In the genomic region with DNA sequence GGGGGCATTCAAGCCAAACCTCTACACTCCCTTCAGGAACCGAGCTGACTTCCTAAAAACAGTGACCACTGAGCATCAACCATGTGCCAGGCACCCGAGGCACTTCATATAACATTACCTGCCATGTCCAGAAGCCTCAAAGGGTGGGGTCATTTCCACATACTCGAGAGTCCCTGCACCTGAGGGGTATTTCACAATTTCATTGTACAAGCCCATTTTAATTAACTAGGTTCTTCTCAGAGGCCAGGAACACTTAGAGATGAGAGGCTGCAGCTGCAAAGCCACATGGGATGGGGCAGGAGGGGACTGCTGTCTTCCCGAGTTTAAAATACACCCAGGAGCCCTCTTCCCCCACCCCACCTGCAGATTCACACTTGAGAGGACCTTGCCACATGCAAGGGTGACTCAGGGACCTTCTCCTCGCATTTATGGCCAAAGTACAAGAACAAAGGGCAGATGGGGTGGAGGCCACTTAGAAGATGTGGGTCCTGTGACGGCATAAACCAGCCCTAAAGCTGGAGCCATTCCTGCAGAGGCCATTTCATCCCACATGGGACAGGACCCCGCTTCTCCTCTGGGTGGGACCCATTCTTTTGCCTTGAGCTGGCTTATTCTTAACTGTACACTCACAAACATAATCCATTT, we compare ENCODE assay signal across 22 cellular contexts. TPM values are rescaled to one million over a fixed set of nuclear protein-coding genes. Genes with fewer than 3 reads are reported as not detected.
DNase-seq lines count a peak whose midpoint lies in the region; ATAC-seq and TF ChIP-seq lines count a peak whose summit lies in the region.
"Had no signal": no experiment of that assay in that cellular context is flagged by ENCODE, and none has a peak within 500 bp of the region (broad histone marks: within the 10 kb centered on the region; RNA-seq: fewer than 3 reads in every experiment).

No MANE protein-coding gene starts in this region.

- POLR2A ChIA-PET in PC-9 (lab: Charles Lee; ENCODE audit: unreplicated experiment) (no interaction called here), PC-3 (lab: Charles Lee; ENCODE audit: unreplicated experiment) (no interaction called here)

- H3K9me2 ChIP-seq in PC-9 (ENCODE audit: insufficient read depth) (no peaks in the 10 kb centered on the region), PC-3 (replicated peaks; ENCODE audit: low read length) (no peaks in the 10 kb centered on the region)

- H3K9ac ChIP-seq in smooth muscle cell (ENCODE audit: low read depth) (no peak overlapping the region), PC-3 (ENCODE audit: low read length) (no peak overlapping the region)

- no peaks in the 10 kb centered on the region for H3K9me3 ChIP-seq in PC-9 (ENCODE audit: insufficient read depth, low read depth)
- H3K9me3 ChIP-seq in left lung: no peaks in the 10 kb centered on the region
- no peaks in the 10 kb centered on the region for H3K9me3 ChIP-seq in smooth muscle cell (replicated peaks; ENCODE audit: low read depth)
- no peaks in the 10 kb centered on the region for H3K9me3 ChIP-seq in PC-3 (ENCODE audit: low read length)
- H3K9me3 ChIP-seq: vagina had no signal

- no peaks in the 10 kb centered on the region for H3K9me3 Mint-ChIP-seq in nephron progenitor cell
- H3K9me3 Mint-ChIP-seq: brain had no signal

- H2AFZ ChIP-seq in PC-9 (no peak overlapping the region), smooth muscle cell (ENCODE audit: low read depth) (no peak overlapping the region), PC-3 (ENCODE audit: low read length) (no peak overlapping the region)

- H3K4me1 Mint-ChIP-seq in nephron progenitor cell: peaks cover 13% of the 10 kb centered on the region

- H3K79me2 ChIP-seq in PC-9 (ENCODE audit: low read depth) (peaks cover 8% of the 10 kb centered on the region), smooth muscle cell (ENCODE audit: low read depth) (no peaks in the 10 kb centered on the region), PC-3 (ENCODE audit: low read length) (no peaks in the 10 kb centered on the region)

- DNase-seq in PC-9: no peak
- peak; percentile 76 for DNase-seq in coronary artery (ENCODE audit: low spot score)
- no peak for DNase-seq in left lung
- no peak for DNase-seq in smooth muscle cell (lab: John Stamatoyannopoulos, UW; ENCODE audit: unreplicated experiment)
- DNase-seq in nephron progenitor cell: no peak
- DNase-seq in NCI-H524 (lab: John Stamatoyannopoulos, UW): no peak
- DNase-seq in PC-3: no peak
- DNase-seq: activated CD4-positive, alpha-beta T cell treated with anti-CD3 and anti-CD28 coated beads, Interleukin-2, amount 50 U/mL, for 4 hours; activated naive CD4-positive, alpha-beta T cell treated with Interleukin-2 at 50 U/mL for 16 hours; EL; GOT3; naive thymus-derived CD4-positive, alpha-beta T cell; NCI-H1092; NCI-H187; occipital lobe; RPMI8226; stimulated activated CD4-positive, alpha-beta T cell treated with anti-CD3 and anti-CD28 coated beads, Interleukin-4, amount 100 ng/mL, for 1 hour; T-helper 1 cell had no signal

- ATAC-seq in left lung (peak; percentile 9), GM18909 (IDR thresholded peaks at IDR 0.05; ENCODE audit: poor library complexity, unreplicated experiment) (no peak), PC-3 (no peak)
- ATAC-seq: heart left ventricle; naive thymus-derived CD4-positive, alpha-beta T cell had no signal

- H3K36me3 ChIP-seq in PC-9 (ENCODE audit: low read depth): no peaks in the 10 kb centered on the region
- H3K36me3 ChIP-seq in left lung: peaks cover 0 to 31% of the 10 kb centered on the region in 2 donors
- no peaks in the 10 kb centered on the region for H3K36me3 ChIP-seq in smooth muscle cell (ENCODE audit: low read depth)
- no peaks in the 10 kb centered on the region; the same call in 1 of the 2 replicates for H3K36me3 ChIP-seq in PC-3 (ENCODE audit: low read depth, low read length)

- no peak overlapping the region for H3K4me3 ChIP-seq in PC-9
- no peak overlapping the region for H3K4me3 ChIP-seq in coronary artery
- no peak overlapping the region for H3K4me3 ChIP-seq in left lung
- H3K4me3 ChIP-seq in smooth muscle cell: no peak overlapping the region
- H3K4me3 ChIP-seq in PC-3 (ENCODE audit: low read length): no peak overlapping the region
- H3K4me3 ChIP-seq: heart left ventricle, vagina had no signal

- intact Hi-C loops in PC-9 (cut with micrococcal nuclease; ENCODE audit: unreplicated experiment): no loop called here
- intact Hi-C loops in left lung (cut with DNase I): no loop called here
- intact Hi-C loops in PC-3 (cut with micrococcal nuclease): no loop called here

- H4K20me1 ChIP-seq in PC-9 (ENCODE audit: insufficient read depth) (no peaks in the 10 kb centered on the region), smooth muscle cell (ENCODE audit: low read depth) (peaks cover 10% of the 10 kb centered on the region), PC-3 (ENCODE audit: low read length) (no peaks in the 10 kb centered on the region)

- H3K27ac ChIP-seq in PC-9 (no peak overlapping the region), coronary artery (peak overlapping the region; percentile 58 to 92), left lung (peak overlapping the region in 1 of 2 donors; percentile 5), smooth muscle cell (ENCODE audit: low read depth) (peak overlapping the region; percentile 63), PC-3 (ENCODE audit: low read length) (no peak overlapping the region)
- H3K27ac ChIP-seq: vagina had no signal

- H3K36me3 Mint-ChIP-seq in nephron progenitor cell (ENCODE audit: low read depth): peaks cover 30% of the 10 kb centered on the region

- H3K27ac Mint-ChIP-seq in nephron progenitor cell: no peak overlapping the region
- H3K27ac Mint-ChIP-seq: brain; naive thymus-derived CD4-positive, alpha-beta T cell had no signal

- BruUV-seq in PC-9 (replicated peaks; lab: Mats Ljungman, UMichigan) (no TSS peak), PC-3 (replicated peaks; lab: Mats Ljungman, UMichigan) (no TSS peak)

- H3K4me3 Mint-ChIP-seq in nephron progenitor cell: no peak overlapping the region
- H3K4me3 Mint-ChIP-seq: brain; naive thymus-derived CD4-positive, alpha-beta T cell had no signal

- H3K27me3 Mint-ChIP-seq in nephron progenitor cell (ENCODE audit: low read depth, poor library complexity): peaks cover 13% of the 10 kb centered on the region
- H3K27me3 Mint-ChIP-seq: naive thymus-derived CD4-positive, alpha-beta T cell had no signal

- peak overlapping the region; percentile 18 for H3K4me2 ChIP-seq in PC-9
- H3K4me2 ChIP-seq in smooth muscle cell: no peak overlapping the region
- H3K4me2 ChIP-seq in PC-3 (ENCODE audit: low read length): no peak overlapping the region

- H3F3A ChIP-seq in PC-9 (ENCODE audit: insufficient read depth, low read depth) (peaks cover 30% of the 10 kb centered on the region), smooth muscle cell (ENCODE audit: low read depth) (peaks cover 61% of the 10 kb centered on the region), PC-3 (ENCODE audit: low read length, unreplicated experiment) (no peaks in the 10 kb centered on the region)

- peaks cover 30% of the 10 kb centered on the region for H3K4me1 ChIP-seq in PC-9 (replicated peaks; ENCODE audit: insufficient read depth)
- peaks cover 21 to 58% of the 10 kb centered on the region in 2 donors for H3K4me1 ChIP-seq in left lung
- H3K4me1 ChIP-seq in smooth muscle cell (ENCODE audit: low read depth): no peaks in the 10 kb centered on the region
- no peaks in the 10 kb centered on the region for H3K4me1 ChIP-seq in PC-3 (ENCODE audit: insufficient read depth, low read length)

- CTCF ChIA-PET in PC-9 (lab: Charles Lee) (no interaction called here), PC-3 (lab: Charles Lee) (no interaction called here)

- WGBS in smooth muscle cell (ENCODE audit: low lambda C conversion rate): 60% methylated on average over 7 of the region's 7 CpGs

- no peak for TF ChIP-seq CTCF in PC-9 (conservative IDR thresholded peaks at IDR 0.05)
- TF ChIP-seq CTCF in coronary artery (IDR thresholded peaks at IDR 0.05): no peak
- no peak for TF ChIP-seq CTCF in left lung (IDR thresholded peaks at IDR 0.05)
- TF ChIP-seq CTCF in smooth muscle cell (IDR thresholded peaks at IDR 0.05; ENCODE audit: borderline replicate concordance, insufficient read depth, poor library complexity, severe bottlenecking): no peak
- TF ChIP-seq CTCF in nephron progenitor cell (IDR thresholded peaks at IDR 0.05): no peak
- no peak for TF ChIP-seq CTCF in PC-3 (conservative IDR thresholded peaks at IDR 0.05; ENCODE audit: low read depth, low read length)

- H3K27me3 ChIP-seq in PC-9 (ENCODE audit: insufficient read depth, low read depth) (no peaks in the 10 kb centered on the region), left lung (no peaks in the 10 kb centered on the region), smooth muscle cell (ENCODE audit: low read depth) (no peaks in the 10 kb centered on the region), PC-3 (ENCODE audit: low read length) (no peaks in the 10 kb centered on the region)
- H3K27me3 ChIP-seq: heart left ventricle, vagina had no signal

RNA-seq across cellular contexts. Expression of a gene that starts 43.9 kb away (rescaled TPM):
- 31.9 and 41.0 TPM in 2 replicates for total RNA-seq in PC-9 (2021)
- total RNA-seq in left lung: 10 to 100 TPM; 36.2 to 42.4 TPM
- total RNA-seq in smooth muscle cell: 12.6 and 18.0 TPM in 2 replicates
- polyA plus RNA-seq in smooth muscle cell: 12.9 and 21.8 TPM in 2 replicates
- 22.9 and 27.9 TPM in 2 replicates for total RNA-seq in PC-3 (2014; rRNA removed)

Comparison
In these comparisons a context has a peak if more than half of its experiments do, and no peak if none do; other contexts are left out.
1. H3K27ac ChIP-seq: peak in coronary artery (2 of 2) and smooth muscle cell (single experiment); none in PC-9 (single experiment) and PC-3 (single experiment).